8 cellular contexts compared by ENCODE assay signal in genomic region chr12:107760817-107761501, GRCh38. TPM values are rescaled to one million over a fixed set of nuclear protein-coding genes. Genes with fewer than 3 reads are reported as not detected.
DNase-seq lines count a peak whose midpoint lies in the region; ATAC-seq and TF ChIP-seq lines count a peak whose summit lies in the region.

A gene with protein sequence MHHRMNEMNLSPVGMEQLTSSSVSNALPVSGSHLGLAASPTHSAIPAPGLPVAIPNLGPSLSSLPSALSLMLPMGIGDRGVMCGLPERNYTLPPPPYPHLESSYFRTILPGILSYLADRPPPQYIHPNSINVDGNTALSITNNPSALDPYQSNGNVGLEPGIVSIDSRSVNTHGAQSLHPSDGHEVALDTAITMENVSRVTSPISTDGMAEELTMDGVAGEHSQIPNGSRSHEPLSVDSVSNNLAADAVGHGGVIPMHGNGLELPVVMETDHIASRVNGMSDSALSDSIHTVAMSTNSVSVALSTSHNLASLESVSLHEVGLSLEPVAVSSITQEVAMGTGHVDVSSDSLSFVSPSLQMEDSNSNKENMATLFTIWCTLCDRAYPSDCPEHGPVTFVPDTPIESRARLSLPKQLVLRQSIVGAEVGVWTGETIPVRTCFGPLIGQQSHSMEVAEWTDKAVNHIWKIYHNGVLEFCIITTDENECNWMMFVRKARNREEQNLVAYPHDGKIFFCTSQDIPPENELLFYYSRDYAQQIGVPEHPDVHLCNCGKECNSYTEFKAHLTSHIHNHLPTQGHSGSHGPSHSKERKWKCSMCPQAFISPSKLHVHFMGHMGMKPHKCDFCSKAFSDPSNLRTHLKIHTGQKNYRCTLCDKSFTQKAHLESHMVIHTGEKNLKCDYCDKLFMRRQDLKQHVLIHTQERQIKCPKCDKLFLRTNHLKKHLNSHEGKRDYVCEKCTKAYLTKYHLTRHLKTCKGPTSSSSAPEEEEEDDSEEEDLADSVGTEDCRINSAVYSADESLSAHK (minus strand): TSS chr12:107761137. CDS start chr12:107760515, 622 bp downstream.

- CTCF ChIA-PET in AG04450 (lab: Charles Lee): interaction anchor here (2.6 kb wide), 1 partner anchor 124 kb away, joined by 12 read pairs; no protein-coding TSS in a partner anchor
- CTCF ChIA-PET in mammary epithelial cell (lab: Charles Lee; ENCODE audit: low non-redundant PET): no interaction called here

- H3K9ac ChIP-seq in mammary epithelial cell (ENCODE audit: insufficient read depth, low read length) (peak within 1 kb of the TSS; percentile 88), smooth muscle cell (ENCODE audit: low read depth) (peak within 1 kb of the TSS; percentile 86)

- in situ Hi-C loops in mammary epithelial cell (cut with MboI; ENCODE audit: low sequenced_read_pairs in 2 of 2): loop anchor here (10.0 kb wide), 1 partner anchor 124 kb away; no protein-coding TSS in a partner anchor

- peak within 1 kb of the TSS; percentile 40 for H3K27ac ChIP-seq in AG04450 (ENCODE audit: low read depth, low read length)
- H3K27ac ChIP-seq in WERI-Rb-1: peak within 1 kb of the TSS; percentile 62
- peak within 1 kb of the TSS; percentile 90 for H3K27ac ChIP-seq in mammary epithelial cell (ENCODE audit: insufficient read depth, low read depth, low read length)
- peak within 1 kb of the TSS; percentile 95 for H3K27ac ChIP-seq in smooth muscle cell (ENCODE audit: low read depth)

- intact Hi-C loops in mammary epithelial cell (cut with micrococcal nuclease): loop anchor here (1.0 kb wide), 2 partner anchors 76 to 124 kb away; partner anchors contain the start of gene PWP1

- peak; percentile 82 for DNase-seq in AG04450 (ENCODE audit: low read depth, low spot score)
- DNase-seq in NCI-H2196 treated with DMSO at 0.1 percent for 48 hours (lab: John Stamatoyannopoulos, UW; ENCODE audit: unreplicated experiment): peak; percentile 88
- peak; percentile 91 for DNase-seq in WERI-Rb-1
- peak; percentile 91 for DNase-seq in mammary epithelial cell
- DNase-seq in iPS-NIHi11 (ENCODE audit: low spot score): peak; percentile 99
- peak; percentile 75 for DNase-seq in smooth muscle cell (lab: John Stamatoyannopoulos, UW; ENCODE audit: unreplicated experiment)

- peaks cover 6% of the 10 kb centered on the region for H3F3A ChIP-seq in smooth muscle cell (ENCODE audit: low read depth)

- peak within 1 kb of the TSS; percentile 95 for H3K4me2 ChIP-seq in mammary epithelial cell (ENCODE audit: insufficient read depth, low read depth, low read length)
- peak within 1 kb of the TSS; percentile 96 for H3K4me2 ChIP-seq in smooth muscle cell

- H3K27me3 ChIP-seq in AG04450 (ENCODE audit: control insufficient read depth, insufficient read depth, low read length) (no peaks in the 10 kb centered on the region), WERI-Rb-1 (ENCODE audit: insufficient read depth, low read depth, severe bottlenecking) (peaks cover 10% of the 10 kb centered on the region), mammary epithelial cell (ENCODE audit: insufficient read depth, low read length) (no peaks in the 10 kb centered on the region), smooth muscle cell (ENCODE audit: low read depth) (no peaks in the 10 kb centered on the region)

- H3K4me3 ChIP-seq in AG04450 (ENCODE audit: low read depth, low read length) (peak within 1 kb of the TSS; percentile 89), WERI-Rb-1 (ENCODE audit: low read depth, low read length) (peak within 1 kb of the TSS; percentile 91), mammary epithelial cell (replicated peaks in 1 of 3; ENCODE audit: insufficient read depth in 1 of 3, low read depth in 2 of 3, low read length in 3 of 3) (peak within 1 kb of the TSS; percentile 71 to 92 (median 75)), smooth muscle cell (peak within 1 kb of the TSS; percentile 86)

- dilution Hi-C loops in mammary epithelial cell (cut with HindIII; ENCODE audit: low sequenced_read_pairs): no loop called here

- H3K79me2 ChIP-seq in mammary epithelial cell (ENCODE audit: insufficient read depth, low read length): peaks cover 49% of the 10 kb centered on the region
- peaks cover 30% of the 10 kb centered on the region for H3K79me2 ChIP-seq in smooth muscle cell (ENCODE audit: low read depth)

- H3K4me1 ChIP-seq in mammary epithelial cell (ENCODE audit: insufficient read depth, low read length) (peaks cover 21% of the 10 kb centered on the region), smooth muscle cell (ENCODE audit: low read depth) (peaks cover 25% of the 10 kb centered on the region)

- peak; percentile 83 for ATAC-seq in GM18873 (IDR thresholded peaks at IDR 0.05; ENCODE audit: low FRiP score, unreplicated experiment)
- ATAC-seq in HG03139 (IDR thresholded peaks at IDR 0.05; ENCODE audit: unreplicated experiment): peak; percentile 90

- H2AFZ ChIP-seq in mammary epithelial cell (ENCODE audit: low read depth, low read length) (peak within 1 kb of the TSS; percentile 100), smooth muscle cell (ENCODE audit: low read depth) (peak within 1 kb of the TSS; percentile 100)

- TF ChIP-seq CTCF in AG04450 (IDR thresholded peaks at IDR 0.05; ENCODE audit: low read depth, low read length) (no peak), WERI-Rb-1 (IDR thresholded peaks at IDR 0.05; ENCODE audit: low read depth, low read length) (peak; percentile 39), mammary epithelial cell (conservative IDR thresholded peaks at IDR 0.05 in 1 of 2, IDR thresholded peaks at IDR 0.05 in 1 of 2; ENCODE audit: extremely low read depth in 1 of 2, insufficient read depth in 1 of 2, low read depth in 1 of 2, low read length in 2 of 2) (peak; percentile 23 to 33), smooth muscle cell (IDR thresholded peaks at IDR 0.05; ENCODE audit: borderline replicate concordance, insufficient read depth, poor library complexity, severe bottlenecking) (peak; percentile 38)

- no peaks in the 10 kb centered on the region for H3K9me3 ChIP-seq in AG04450 (ENCODE audit: control insufficient read depth, insufficient read depth, low read length)
- no peaks in the 10 kb centered on the region for H3K9me3 ChIP-seq in WERI-Rb-1 (ENCODE audit: severe bottlenecking)
- H3K9me3 ChIP-seq in mammary epithelial cell (replicated peaks; ENCODE audit: insufficient read depth, low read length): no peaks in the 10 kb centered on the region
- H3K9me3 ChIP-seq in smooth muscle cell (replicated peaks; ENCODE audit: low read depth): no peaks in the 10 kb centered on the region

- H3K36me3 ChIP-seq in WERI-Rb-1: peaks cover 29% of the 10 kb centered on the region
- peaks cover 10% of the 10 kb centered on the region for H3K36me3 ChIP-seq in mammary epithelial cell (ENCODE audit: insufficient read depth, low read length)
- H3K36me3 ChIP-seq in smooth muscle cell (ENCODE audit: low read depth): peaks cover 11% of the 10 kb centered on the region

- POLR2A ChIA-PET in AG04450 (lab: Yijun Ruan, JAX): no interaction called here

- H4K20me1 ChIP-seq in mammary epithelial cell (ENCODE audit: insufficient read depth, low read length) (no peaks in the 10 kb centered on the region), smooth muscle cell (ENCODE audit: low read depth) (peaks cover 35% of the 10 kb centered on the region)

- BruUV-seq in mammary epithelial cell (replicated peaks; lab: Mats Ljungman, UMichigan): no TSS peak

- WGBS in mammary epithelial cell (ENCODE audit: low coverage, missing lambda C conversion rate): 3% methylated on average over 22 of the region's 83 CpGs
- WGBS in smooth muscle cell (ENCODE audit: low lambda C conversion rate): 1% methylated on average over 52 of the region's 83 CpGs

RNA-seq across cellular contexts. Expression of the gene that starts here (rescaled TPM):
- polyA plus RNA-seq in AG04450 (2011; rRNA removed) (27.9 and 30.5 TPM in 2 replicates), mammary epithelial cell (18.4 TPM), smooth muscle cell (19.1 and 20.2 TPM in 2 replicates)
- polyA minus RNA-seq in AG04450 (2011; rRNA and poly(A)+ RNA removed): 30.3 and 31.5 TPM in 2 replicates
- total RNA-seq in mammary epithelial cell (10 to 100 TPM; 25.3 to 32.3 TPM), smooth muscle cell (26.2 and 32.0 TPM in 2 replicates)
- polyA minus RNA-seq in mammary epithelial cell: 47.1 TPM

Comparison
In these comparisons a context has a peak if more than half of its experiments do, and no peak if none do; other contexts are left out.
1. Peak in every context shown above with its lines: DNase-seq, ATAC-seq, H3K4me3 ChIP-seq and H3K27ac ChIP-seq.
2. H3K27ac ChIP-seq: peak in every context shown above with its lines; median percentile 95 in smooth muscle cell; 90 in mammary epithelial cell; 62 in WERI-Rb-1; 40 in AG04450.